In genomic region chr16:30446203-30446595, GRCh38 we compare ENCODE assay signal across 7 cellular contexts. TPM values are rescaled to one million over a fixed set of nuclear protein-coding genes. Genes with fewer than 3 reads are reported as not detected.
DNase-seq lines count a peak whose midpoint lies in the region; ATAC-seq, FAIRE-seq and TF ChIP-seq lines count a peak whose summit lies in the region.

No MANE protein-coding gene starts in this region.

- H3K4me3 ChIP-seq in HCT116 (replicated peaks in 1 of 2; ENCODE audit: low read depth in 1 of 2, low read length in 2 of 2) (peak overlapping the region; percentile 80 to 90; a peak in 3 of 4 replicates), right cardiac atrium (ENCODE audit: low read length) (peak overlapping the region; percentile 93), small intestine (ENCODE audit: low read depth in 1 of 2, low read length in 2 of 2) (peak overlapping the region in 1 of 2 donors; percentile 6)

- intact Hi-C loops in HCT116 (cut with micrococcal nuclease), result loop anchor here (5.0 kb wide), 2 partner anchors 181 to 476 kb away; partner anchors contain the start of gene FBXL19
- intact Hi-C loops in activated B cell treated with CpG ODN at 0.5 μM for 24 hours (cut with micrococcal nuclease), result no loop called here
- intact Hi-C loops in right cardiac atrium (cut with DNase I), result loop anchor here (10.0 kb wide), 4 partner anchors 79 to 169 kb away; partner anchors contain the start of genes ZNF689 (in 1 of the 4), ZNF747 (in 1 of the 4) and ZNF768 (in 1 of the 4)

- peaks cover 49% of the 10 kb centered on the region for H3K4me1 Mint-ChIP-seq in activated B cell treated with CpG ODN at 0.5 μM for 24 hours

- H3K4me2 ChIP-seq in HCT116 (ENCODE audit: low read length), result peak overlapping the region; percentile 95

- H3K79me2 ChIP-seq in HCT116 (ENCODE audit: insufficient read depth, low read length), result peaks cover 12% of the 10 kb centered on the region; the same call in 1 of the 2 replicates

- 76% methylated on average over 10 of the region's 10 CpGs for WGBS in right cardiac atrium
- 67 to 72% (median 69%) methylated on average over 10 of the region's 10 CpGs for WGBS in small intestine, 3 donors

- peak overlapping the region; percentile 95 for H2AFZ ChIP-seq in HCT116 (ENCODE audit: low read depth, low read length, poor library complexity, severe bottlenecking)

- H3K4me1 ChIP-seq in HCT116 (ENCODE audit: control insufficient read depth in 1 of 2, insufficient read depth in 2 of 2, low read length in 2 of 2), result peaks cover 5 to 20% of the 10 kb centered on the region in 2 experiments
- peaks cover 2% of the 10 kb centered on the region for H3K4me1 ChIP-seq in right cardiac atrium (ENCODE audit: control insufficient read depth, insufficient read depth, low read length)
- H3K4me1 ChIP-seq in small intestine (ENCODE audit: control insufficient read depth in 2 of 2, insufficient read depth in 1 of 2, low read depth in 1 of 2, low read length in 1 of 2), result peaks cover 0 to 15% of the 10 kb centered on the region in 2 donors

- FAIRE-seq in small intestine (lab: Jason Lieb, UNC), result no peak

- peaks cover 2 to 8% of the 10 kb centered on the region in 2 experiments; a peak in 2 of 4 replicates for H3K36me3 ChIP-seq in HCT116 (ENCODE audit: control insufficient read depth in 1 of 2, insufficient read depth in 2 of 2, low read length in 2 of 2)
- no peaks in the 10 kb centered on the region for H3K36me3 ChIP-seq in small intestine (ENCODE audit: control insufficient read depth in 2 of 2, insufficient read depth in 2 of 2, low read length in 2 of 2)

- peak overlapping the region; percentile 95 for H3K4me3 Mint-ChIP-seq in activated B cell treated with CpG ODN at 0.5 μM for 24 hours

- no peaks in the 10 kb centered on the region for H3K9me3 Mint-ChIP-seq in activated B cell treated with CpG ODN at 0.5 μM for 24 hours

- H3K27ac Mint-ChIP-seq in activated B cell treated with CpG ODN at 0.5 μM for 24 hours, result peak overlapping the region; percentile 96

- TF ChIP-seq RAD21 in HCT116 (IDR thresholded peaks at IDR 0.05; ENCODE audit: low read depth), result no peak

- peak overlapping the region; percentile 90 for H3K9ac ChIP-seq in HCT116 (ENCODE audit: low read length)

- peaks cover 27% of the 10 kb centered on the region for H3K36me3 Mint-ChIP-seq in activated B cell treated with CpG ODN at 0.5 μM for 24 hours (ENCODE audit: low read depth)

- no peaks in the 10 kb centered on the region for H3K9me2 ChIP-seq in HCT116 (ENCODE audit: insufficient read depth)

- ATAC-seq in HCT116, result no peak
- ATAC-seq in activated B cell treated with CpG ODN at 0.5 μM for 24 hours (ENCODE audit: low read depth), result no peak
- ATAC-seq in right cardiac atrium, result no peak
- ATAC-seq in HG02571 (IDR thresholded peaks at IDR 0.05; ENCODE audit: unreplicated experiment), result no peak

- TF ChIP-seq CTCF in HCT116 (IDR thresholded peaks at IDR 0.05 in 2 of 3, conservative IDR thresholded peaks at IDR 0.05 in 1 of 3; ENCODE audit: borderline replicate concordance in 1 of 3, insufficient read depth in 1 of 3, low read depth in 2 of 3, low read length in 2 of 3) (no peak), activated B cell treated with CpG ODN at 0.5 μM for 24 hours (IDR thresholded peaks at IDR 0.05) (no peak)

- no peaks in the 10 kb centered on the region for H3K27me3 Mint-ChIP-seq in activated B cell treated with CpG ODN at 0.5 μM for 24 hours

- RAD21 ChIA-PET in HCT116 (lab: Charles Lee; ENCODE audit: low non-redundant PET in 1 of 2, low total read pairs in 2 of 2, uncharacterized antibody in 2 of 2, unreplicated experiment in 2 of 2), result no interaction called here

- H3K27me3 ChIP-seq in HCT116 (ENCODE audit: insufficient read depth, low read length) (no peaks in the 10 kb centered on the region), right cardiac atrium (ENCODE audit: control insufficient read depth, insufficient read depth) (no peaks in the 10 kb centered on the region), small intestine (ENCODE audit: control insufficient read depth in 2 of 2, insufficient read depth in 2 of 2, low read length in 2 of 2) (no peaks in the 10 kb centered on the region)

- CTCF ChIA-PET in HCT116 (lab: Charles Lee) (interaction anchor here (1.5 kb wide), 1 partner anchor 16 kb away, joined by 4 read pairs; the partner anchor contains the start of gene DCTPP1), activated B cell treated with CpG ODN at 0.5 μM for 24 hours (lab: Charles Lee) (interaction anchor here (1.6 to 2.1 kb wide), 2 partner anchors 13 to 16 kb away, joined by 6 to 7 read pairs; partner anchors contain the start of gene DCTPP1)

- no peak for TF ChIP-seq POLR2A in HCT116 (IDR thresholded peaks at IDR 0.05; ENCODE audit: borderline replicate concordance, extremely low read depth, insufficient read depth, insufficient read length)

- H3K9me3 ChIP-seq in HCT116 (ENCODE audit: control insufficient read depth in 1 of 2, insufficient read depth in 1 of 2, low read depth in 1 of 2, low read length in 2 of 2) (no peaks in the 10 kb centered on the region), right cardiac atrium (ENCODE audit: control insufficient read depth, low read length) (no peaks in the 10 kb centered on the region), small intestine (ENCODE audit: control insufficient read depth, low read depth) (no peaks in the 10 kb centered on the region)

- no peak for DNase-seq in HCT116 (ENCODE audit: low read depth, low spot score)
- DNase-seq in activated B cell treated with CpG ODN at 0.5 μM for 24 hours, result no peak
- DNase-seq in right cardiac atrium, result peak in 1 of 3 donors; percentile 48
- no peak for DNase-seq in small intestine
- DNase-seq in amygdala (lab: John Stamatoyannopoulos, UW), result no peak
- DNase-seq in AG20443 (ENCODE audit: low spot score), result no peak

- no TSS peak for BruUV-seq in HCT116 (replicated peaks; lab: Mats Ljungman, UMichigan)

- H3K27ac ChIP-seq in HCT116 (ENCODE audit: low read depth, low read length), result peak overlapping the region; percentile 86
- peak overlapping the region; percentile 70 for H3K27ac ChIP-seq in right cardiac atrium (ENCODE audit: low read length)
- peak overlapping the region; percentile 16 to 97 for H3K27ac ChIP-seq in small intestine (ENCODE audit: low read depth in 1 of 2, low read length in 1 of 2)

- H4K20me1 ChIP-seq in HCT116 (ENCODE audit: insufficient read depth), result no peaks in the 10 kb centered on the region

- POLR2A ChIA-PET in HCT116 (lab: Charles Lee) (interaction anchor here (1.4 to 2.2 kb wide), 2 partner anchors 16 to 164 kb away, joined by 4 to 10 read pairs; partner anchors contain the start of genes DCTPP1 and ZNF689), activated B cell treated with CpG ODN at 0.5 μM for 24 hours (lab: Charles Lee) (interaction anchor here (0.9 to 8.9 kb wide), 12 partner anchors 10 to 204 kb away, joined by 3 to 186 read pairs (median 8); partner anchors contain the start of genes DCTPP1, ITGAL, PRR14 and ZNF747)

TF ChIP-seq in HCT116, 20 proteins besides CTCF, POLR2A, EP300 and RAD21 (continues in another document):
- TF ChIP-seq FOSL1 (IDR thresholded peaks at IDR 0.05; ENCODE audit: low read depth), result no peak

RNA-seq across cellular contexts. Expression of gene SEPHS2, which starts 0.5 kb away (rescaled TPM):
- 51.3 TPM for total RNA-seq in HCT116 (2021; ENCODE audit: unreplicated experiment)
- 50.3 and 51.4 TPM in 2 replicates for polyA plus RNA-seq in HCT116 (2012)
- 79.1 and 80.0 TPM in 2 replicates for total RNA-seq in activated B cell treated with CpG ODN at 0.5 μM for 24 hours
- 10 to 100 TPM; 34.8 to 41.1 (median 36.4) TPM for total RNA-seq in right cardiac atrium
- polyA plus RNA-seq in right cardiac atrium, result 29.4 TPM
- 100 to 1,000 TPM in 2 of 3 donors, 10 to 100 TPM in 1; 76.9 to 349 (median 231) TPM for polyA plus RNA-seq in small intestine

RNA-seq across cellular contexts. Expression of gene DCTPP1, which starts 16.4 kb away (rescaled TPM):
- total RNA-seq in HCT116 (2021; ENCODE audit: unreplicated experiment) (125 TPM), activated B cell treated with CpG ODN at 0.5 μM for 24 hours (66.7 and 81.5 TPM in 2 replicates), right cardiac atrium (10 to 100 TPM; 26.9 to 46.2 (median 30.5) TPM)
- 61.4 and 73.4 TPM in 2 replicates for polyA plus RNA-seq in HCT116 (2012)
- polyA plus RNA-seq in right cardiac atrium (20.9 TPM), small intestine (100 to 1,000 TPM in 1 of 3 donors, 10 to 100 TPM in 2; 58.4 to 116 (median 59.5) TPM)

RNA-seq across cellular contexts. Expression of gene ITGAL, which starts 26.3 kb away (rescaled TPM):
- total RNA-seq in HCT116 (2021; ENCODE audit: unreplicated experiment) (1.4 TPM), activated B cell treated with CpG ODN at 0.5 μM for 24 hours (216 and 240 TPM in 2 replicates), right cardiac atrium (1 to 10 TPM in 3 of 4 donors, under 1 TPM in 1; 0.82 to 4.8 (median 1.9) TPM)
- 0.03 and 0.26 TPM in 2 replicates for polyA plus RNA-seq in HCT116 (2012)
- polyA plus RNA-seq in right cardiac atrium (0.61 TPM), small intestine (1 to 10 TPM; 1.1 to 2.8 (median 2.4) TPM)

RNA-seq across cellular contexts. Expression of gene ZNF771, which starts 38.8 kb away (rescaled TPM):
- total RNA-seq in HCT116 (2021; ENCODE audit: unreplicated experiment) (11.0 TPM), activated B cell treated with CpG ODN at 0.5 μM for 24 hours (4.4 and 5.2 TPM in 2 replicates), right cardiac atrium (10 to 100 TPM in 1 of 4 donors, 1 to 10 TPM in 3; 4.4 to 11.9 (median 7.0) TPM)
- 5.7 and 7.0 TPM in 2 replicates for polyA plus RNA-seq in HCT116 (2012)
- polyA plus RNA-seq in right cardiac atrium (5.0 TPM), small intestine (1 to 10 TPM; 2.5 to 5.3 (median 3.2) TPM)

RNA-seq across cellular contexts. Expression of gene ZNF48, which starts 51.0 kb away (rescaled TPM):
- total RNA-seq in HCT116 (2021; ENCODE audit: unreplicated experiment) (17.9 TPM), activated B cell treated with CpG ODN at 0.5 μM for 24 hours (11.7 and 13.0 TPM in 2 replicates), right cardiac atrium (1 to 10 TPM; 6.2 to 8.0 (median 7.5) TPM)
- polyA plus RNA-seq in HCT116 (2012), result 12.8 and 15.5 TPM in 2 replicates
- polyA plus RNA-seq in right cardiac atrium (3.6 TPM), small intestine (1 to 10 TPM; 1.6 to 7.0 (median 1.8) TPM)

Comparison
In these comparisons a context has a peak if more than half of its experiments do, and no peak if none do; other contexts are left out.
1. RNA of gene ITGAL, which starts 26.3 kb away (total RNA-seq): 216 to 240 TPM in activated B cell treated with CpG ODN at 0.5 μM for 24 hours; 0.82 to 4.8 TPM in right cardiac atrium and 1.4 TPM in HCT116 (single experiment); every median in the first group is over 10 times any median in the second.
2. Peak in every context shown above with its lines, with median percentiles within 50 percentile points of each other: H3K27ac ChIP-seq.